Comparison of ENCODE assay signal across 25 cellular contexts in the genomic region with DNA sequence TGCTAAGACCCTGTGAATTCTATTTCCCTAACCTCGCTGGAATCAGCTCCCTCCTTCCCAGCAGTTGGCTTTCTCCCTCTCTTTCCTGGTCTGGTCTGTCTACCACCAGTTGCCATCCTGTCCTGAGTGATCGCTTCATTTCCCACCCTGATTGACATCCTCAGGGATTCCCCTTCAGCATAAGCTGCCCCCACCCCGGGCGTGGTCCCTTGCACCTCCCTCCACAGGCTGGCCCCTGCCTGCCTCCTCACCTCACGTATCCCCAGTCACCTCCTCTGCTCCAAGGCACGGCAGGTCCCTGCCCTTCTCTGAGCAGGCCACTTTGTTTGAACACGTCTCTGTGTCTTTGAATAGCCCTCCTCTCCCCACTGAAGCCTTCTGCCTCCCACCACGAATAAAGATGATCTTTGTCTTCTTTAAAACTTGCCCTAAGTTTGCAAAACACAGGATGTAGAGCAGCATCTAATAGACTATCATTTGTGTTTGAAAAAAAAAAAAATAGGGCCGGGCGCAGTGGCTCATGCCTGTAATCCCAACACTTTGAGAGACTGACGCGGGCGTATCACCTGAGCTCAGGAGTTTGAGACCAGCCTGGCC.
A peak's percentile ranks its signal among the peaks of the same experiment; 100 is the strongest.
DNase-seq lines count a peak whose midpoint lies in the region; ATAC-seq and TF ChIP-seq lines count a peak whose summit lies in the region.
"Had no signal": no experiment of that assay in that cellular context is flagged by ENCODE, and none has a peak within 500 bp of the region (broad histone marks: within the 10 kb centered on the region; RNA-seq: fewer than 3 reads in every experiment).

No MANE protein-coding gene starts in this region.

- peaks cover 71% of the 10 kb centered on the region for H3K36me3 Mint-ChIP-seq in Caco-2 (ENCODE audit: insufficient read depth, unreplicated experiment)

- no peaks in the 10 kb centered on the region for H3K27me3 Mint-ChIP-seq in Caco-2 (ENCODE audit: insufficient read depth, unreplicated experiment)
- H3K27me3 Mint-ChIP-seq: central memory CD8-positive, alpha-beta T cell had no signal

- CTCF ChIA-PET in Caco-2 (lab: Charles Lee) (no interaction called here), RWPE1 (lab: Yijun Ruan, JAX) (interaction anchor here (0.6 kb wide), 2 partner anchors 367 to 695 kb away, joined by 3 to 6 read pairs; no protein-coding TSS in a partner anchor)

- peak overlapping the region; percentile 16 for H3K4me3 Mint-ChIP-seq in Caco-2 (ENCODE audit: unreplicated experiment)
- H3K4me3 Mint-ChIP-seq: activated CD8-positive, alpha-beta T cell treated with anti-CD3 and anti-CD28 coated beads, Interleukin-2, amount 10 ng/mL, durations not matched to agents 7 days and 5 days; central memory CD8-positive, alpha-beta T cell had no signal

- intact Hi-C loops in Caco-2 (cut with micrococcal nuclease; ENCODE audit: unreplicated experiment) (no loop called here), posterior vena cava (cut with DNase I) (no loop called here)

- H3K9me3 Mint-ChIP-seq in Caco-2 (ENCODE audit: unreplicated experiment) = no peaks in the 10 kb centered on the region
- H3K9me3 Mint-ChIP-seq: central memory CD8-positive, alpha-beta T cell had no signal

- H3K4me3 ChIP-seq in Caco-2 (ENCODE audit: low read depth, low read length) = no peak overlapping the region
- H3K4me3 ChIP-seq: lower lobe of right lung, MG63, transverse colon had no signal

- DNase-seq in Caco-2 (no peak), RWPE1 (ENCODE audit: low spot score) (peak; percentile 12), foreskin melanocyte (peak; percentile 72), posterior vena cava (ENCODE audit: low spot score) (peak; percentile 79), EL (no peak), NCI-H526 treated with DMSO at 0.1 percent for 48 hours (lab: John Stamatoyannopoulos, UW) (no peak)
- DNase-seq: activated CD8-positive, alpha-beta T cell treated with anti-CD3 and anti-CD28 coated beads, Interleukin-2, amount 10 ng/mL, durations not matched to agents 7 days and 5 days; C1 segment of cervical spinal cord; Calu3; dermis blood vessel endothelial cell; DMS79 treated with DMSO at 0.1 percent for 48 hours; H7; KBM-7; lower lobe of right lung; MG63; NCI-H2029 treated with DMSO at 0.1 percent for 48 hours; NCI-H2227 treated with DMSO at 0.1 percent for 48 hours; NCI-H748 treated with DMSO at 0.1 percent for 48 hours; small intestine; stimulated activated CD8-positive, alpha-beta memory T cell treated with anti-CD3 and anti-CD28 coated beads, Interleukin-4, amount 100 ng/mL, for 48 hours; T-helper 2 cell; transverse colon had no signal

- TF ChIP-seq CTCF in Caco-2 (IDR thresholded peaks at IDR 0.05; ENCODE audit: insufficient read depth in 1 of 2, low read depth in 1 of 2, low read length in 1 of 2, severe bottlenecking in 1 of 2, unreplicated experiment in 1 of 2) (no peak), RWPE1 (conservative IDR thresholded peaks at IDR 0.05; ENCODE audit: low read depth) (no peak)

- peak overlapping the region; percentile 72 for H3K27ac ChIP-seq in RWPE1
- H3K27ac ChIP-seq: lower lobe of right lung, transverse colon had no signal

- H3K36me3 ChIP-seq in Caco-2 (ENCODE audit: control insufficient read depth, insufficient read depth, low read length) = no peaks in the 10 kb centered on the region
- H3K36me3 ChIP-seq: lower lobe of right lung, MG63, transverse colon had no signal

- no peak for ATAC-seq in HG03097 (IDR thresholded peaks at IDR 0.05; ENCODE audit: low FRiP score, unreplicated experiment)
- ATAC-seq: activated CD8-positive, alpha-beta T cell treated with anti-CD3 and anti-CD28 coated beads, Interleukin-2, amount 10 ng/mL, durations not matched to agents 7 days and 5 days; lower lobe of right lung; SK-N-SH treated with all-trans-retinoic acid at 6 μM for 48 hours had no signal

- 0 out of 2 replicates have a peak, but pooled peaks cover 3% of the 10 kb centered on the region for H3K4me1 ChIP-seq in Caco-2
- H3K4me1 ChIP-seq: lower lobe of right lung, transverse colon had no signal

- peaks cover 13% of the 10 kb centered on the region for H3K4me1 Mint-ChIP-seq in Caco-2 (ENCODE audit: low read depth, unreplicated experiment)

- POLR2A ChIA-PET in Caco-2 (lab: Charles Lee) = no interaction called here
- POLR2A ChIA-PET in RWPE1 (lab: Yijun Ruan, JAX; ENCODE audit: low non-redundant PET) = no interaction called here

- no peaks in the 10 kb centered on the region for H3K27me3 ChIP-seq in Caco-2 (replicated peaks; ENCODE audit: control insufficient read depth, insufficient read depth, low read length)
- H3K27me3 ChIP-seq: MG63, transverse colon had no signal

- 0 out of 2 replicates have a peak, but pooled peaks cover 7% of the 10 kb centered on the region for H3K9me3 ChIP-seq in Caco-2
- H3K9me3 ChIP-seq: MG63 had no signal

- no TSS peak for BruUV-seq in Caco-2 (replicated peaks; lab: Mats Ljungman, UMichigan)

- H3K27ac Mint-ChIP-seq in Caco-2 (ENCODE audit: unreplicated experiment) = peak overlapping the region; percentile 70
- H3K27ac Mint-ChIP-seq: activated CD8-positive, alpha-beta T cell treated with anti-CD3 and anti-CD28 coated beads, Interleukin-2, amount 10 ng/mL, durations not matched to agents 7 days and 5 days had no signal

Comparison
In these comparisons a context has a peak if more than half of its experiments do, and no peak if none do; other contexts are left out.
1. DNase-seq: peak in RWPE1 (single experiment), foreskin melanocyte (single experiment) and posterior vena cava (single experiment); none in Caco-2 (0 of 2), EL (single experiment) and NCI-H526 treated with DMSO at 0.1 percent for 48 hours (single experiment).